Comparison of ENCODE assay signal across 19 cellular contexts in genomic region chr1:201911827-201912571, GRCh38. TPM values are rescaled to one million over a fixed set of nuclear protein-coding genes. Genes with fewer than 3 reads are reported as not detected.
DNase-seq lines count a peak whose midpoint lies in the region; ATAC-seq, FAIRE-seq and TF ChIP-seq lines count a peak whose summit lies in the region.
"Had no signal": no experiment of that assay in that cellular context is flagged by ENCODE, and none has a peak within 500 bp of the region (broad histone marks: within the 10 kb centered on the region; RNA-seq: fewer than 3 reads in every experiment).

No MANE protein-coding gene starts in this region.

- no peak for ATAC-seq in psoas muscle
- ATAC-seq in aorta (ENCODE audit: low FRiP score): no peak
- ATAC-seq: activated CD4-positive, CD25-positive, alpha-beta regulatory T cell treated with anti-CD3 and anti-CD28 coated beads, Interleukin-2, amount 50 U/mL, for 24 hours; lower lobe of right lung; naive thymus-derived CD8-positive, alpha-beta T cell had no signal

- no peaks in the 10 kb centered on the region for H3K23me2 ChIP-seq in H1 (ENCODE audit: low read depth, low read length)

- H4K91ac ChIP-seq in H1 (replicated peaks; ENCODE audit: insufficient read length, low read length): no peak overlapping the region

- H3K27me3 ChIP-seq in cardiac muscle cell: no peaks in the 10 kb centered on the region
- no peaks in the 10 kb centered on the region; a peak in 1 of 7 replicates for H3K27me3 ChIP-seq in H1 (replicated peaks in 1 of 4; ENCODE audit: control insufficient read depth in 3 of 4, extremely low read depth in 1 of 4, insufficient read depth in 3 of 4, low read length in 3 of 4)
- no peaks in the 10 kb centered on the region for H3K27me3 ChIP-seq in psoas muscle (ENCODE audit: insufficient read depth in 3 of 3, low read length in 2 of 3)
- no peaks in the 10 kb centered on the region for H3K27me3 ChIP-seq in aorta (ENCODE audit: control insufficient read depth in 1 of 2, insufficient read depth in 2 of 2, low read length in 1 of 2)

- peak overlapping the region; percentile 11 to 13; a peak in 2 of 4 replicates for H3K4me2 ChIP-seq in H1 (ENCODE audit: insufficient read depth in 1 of 2, low read depth in 2 of 2, low read length in 2 of 2)

- H3K9me3 ChIP-seq in cardiac muscle cell (ENCODE audit: low read depth): no peaks in the 10 kb centered on the region
- H3K9me3 ChIP-seq in H1 (ENCODE audit: insufficient read depth in 2 of 2, low read depth in 1 of 2, low read length in 1 of 2): no peaks in the 10 kb centered on the region
- H3K9me3 ChIP-seq in psoas muscle: no peaks in the 10 kb centered on the region
- no peaks in the 10 kb centered on the region for H3K9me3 ChIP-seq in aorta (ENCODE audit: control insufficient read depth, low read length)
- H3K9me3 ChIP-seq: lower lobe of right lung had no signal

- H2BK12ac ChIP-seq in H1 (ENCODE audit: low read depth, low read length): no peak overlapping the region

- no peak overlapping the region for H3K14ac ChIP-seq in H1 (ENCODE audit: insufficient read length)

- no peak overlapping the region for H3K9ac ChIP-seq in H1 (replicated peaks in 1 of 4; ENCODE audit: extremely low read depth in 1 of 4, low read depth in 3 of 4, low read length in 3 of 4)

- no peak overlapping the region for H3K4me3 ChIP-seq in cardiac muscle cell
- H3K4me3 ChIP-seq in H1 (ENCODE audit: extremely low read depth in 1 of 4, insufficient read depth in 2 of 4, low read depth in 3 of 4, low read length in 4 of 4): no peak overlapping the region; a peak in 2 of 8 replicates
- H3K4me3 ChIP-seq in psoas muscle: no peak overlapping the region
- H3K4me3 ChIP-seq in aorta (ENCODE audit: low read length in 2 of 2): no peak overlapping the region
- H3K4me3 ChIP-seq: lower lobe of right lung had no signal

- TF ChIP-seq POLR2A in H1 (IDR thresholded peaks at IDR 0.05; ENCODE audit: control extremely low read depth in 1 of 2, low read depth in 2 of 2, low read length in 2 of 2): no peak

- H3K18ac ChIP-seq in H1 (ENCODE audit: extremely low read depth, low read length): no peak overlapping the region

- CTCF ChIA-PET in H1 (lab: Charles Lee; ENCODE audit: partially characterized antibody): interaction anchor here (1.8 to 12.4 kb wide), 5 partner anchors 10 to 88 kb away, joined by 8 to 147 read pairs (median 10); no protein-coding TSS in a partner anchor

- POLR2A ChIA-PET in H1 (lab: Charles Lee; ENCODE audit: partially characterized antibody): interaction anchor here (0.7 to 1.3 kb wide), 2 partner anchors 18 to 33 kb away, joined by 3 to 4 read pairs; no protein-coding TSS in a partner anchor

- no peak for TF ChIP-seq EP300 in H1 (IDR thresholded peaks at IDR 0.05; ENCODE audit: borderline replicate concordance in 1 of 2, low read depth in 2 of 2, low read length in 2 of 2)

- no peaks in the 10 kb centered on the region for H3K79me2 ChIP-seq in H1 (ENCODE audit: control insufficient read depth in 1 of 2, insufficient read depth in 2 of 2, low read length in 2 of 2)

- DNase-seq in cardiac muscle cell (ENCODE audit: low read depth in 1 of 2, low spot score in 1 of 2) (no peak), cardiac septum (ENCODE audit: low spot score) (no peak), H1 (ENCODE audit: low read depth in 1 of 2, low spot score in 2 of 2) (no peak), psoas muscle (no peak), aorta (no peak), COLO829 (ENCODE audit: low spot score) (no peak), GM20000 (ENCODE audit: low spot score) (no peak)
- no peak for DNase-seq in activated effector memory CD4-positive, alpha-beta T cell treated with anti-CD3 and anti-CD28 coated beads, Interleukin-2, amount 50 U/mL, for 16 hours
- DNase-seq: activated gamma-delta T cell; CD4-positive, alpha-beta memory T cell; cortex of kidney; DND-41; Karpas-422; lower lobe of right lung; naive thymus-derived CD8-positive, alpha-beta T cell; NCI-H446; retina; SHP77 treated with DMSO at 0.1 percent for 48 hours had no signal

- TF ChIP-seq RAD21 in H1 (IDR thresholded peaks at IDR 0.05 in 1 of 2, conservative IDR thresholded peaks at IDR 0.05 in 1 of 2; ENCODE audit: low read depth in 2 of 2, low read length in 2 of 2): no peak

- H4K20me1 ChIP-seq in H1 (replicated peaks in 1 of 2; ENCODE audit: control insufficient read depth in 1 of 2, insufficient read depth in 2 of 2, low read length in 2 of 2): no peaks in the 10 kb centered on the region

- H2BK20ac ChIP-seq in H1 (ENCODE audit: low read length): no peak overlapping the region

- no peak overlapping the region for H2AFZ ChIP-seq in H1 (ENCODE audit: low read length)

- H4K8ac ChIP-seq in H1 (ENCODE audit: extremely low read depth, insufficient read depth, low read length): no peak overlapping the region

- intact Hi-C loops in cardiac septum (cut with DNase I): no loop called here
- intact Hi-C loops in psoas muscle (cut with DNase I): no loop called here
- intact Hi-C loops in aorta (cut with DNase I): no loop called here

- H4K5ac ChIP-seq in H1 (ENCODE audit: insufficient read length, low read depth, low read length): no peak overlapping the region

- peak; percentile 13 for FAIRE-seq in H1 (lab: Jason Lieb, UNC)

- H3K27ac ChIP-seq in cardiac muscle cell (peak overlapping the region; percentile 54), H1 (ENCODE audit: low read depth, low read length) (0 out of 2 replicates have a peak overlapping the region, but pooled peaks have one; percentile 11), psoas muscle (peak overlapping the region; percentile 2), aorta (ENCODE audit: low read depth in 1 of 2, low read length in 2 of 2) (peak overlapping the region; percentile 51 to 95)
- H3K27ac ChIP-seq: lower lobe of right lung had no signal

- no peak overlapping the region; the same call in 1 of the 2 replicates for H2BK15ac ChIP-seq in H1 (ENCODE audit: low read length)

- H3K4me1 ChIP-seq in cardiac muscle cell (ENCODE audit: low read depth) (peaks cover 50% of the 10 kb centered on the region), H1 (replicated peaks in 1 of 4; ENCODE audit: control insufficient read depth in 3 of 4, insufficient read depth in 4 of 4, low read length in 3 of 4) (peaks cover 0 to 4% (median 1%) of the 10 kb centered on the region in 4 experiments; a peak in 5 of 7 replicates), psoas muscle (peaks cover 27% of the 10 kb centered on the region), aorta (ENCODE audit: control insufficient read depth in 1 of 2, insufficient read depth in 2 of 2, low read length in 2 of 2) (peaks cover 0 to 11% of the 10 kb centered on the region in 2 donors)

- no peak overlapping the region for H3K23ac ChIP-seq in H1 (ENCODE audit: insufficient read length)

- no peaks in the 10 kb centered on the region for H3K36me3 ChIP-seq in cardiac muscle cell
- H3K36me3 ChIP-seq in H1 (ENCODE audit: control insufficient read depth in 2 of 4, insufficient read depth in 4 of 4, low read length in 3 of 4): no peaks in the 10 kb centered on the region
- peaks cover 0 to 4% of the 10 kb centered on the region in 2 donors for H3K36me3 ChIP-seq in psoas muscle (ENCODE audit: insufficient read depth in 1 of 2, low read depth in 1 of 2)
- H3K36me3 ChIP-seq in aorta (ENCODE audit: control insufficient read depth in 1 of 2, insufficient read depth in 2 of 2, low read length in 1 of 2): peaks cover 2 to 12% of the 10 kb centered on the region in 2 donors
- H3K36me3 ChIP-seq: lower lobe of right lung had no signal

- H3K4ac ChIP-seq in H1 (replicated peaks; ENCODE audit: insufficient read length, low read depth, low read length): no peak overlapping the region

- no peak overlapping the region for H2AK5ac ChIP-seq in H1 (ENCODE audit: low read depth, low read length)

- no peaks in the 10 kb centered on the region for H3K79me1 ChIP-seq in H1 (ENCODE audit: low read depth, low read length)

- H2BK5ac ChIP-seq in H1 (ENCODE audit: low read depth, low read length): no peak overlapping the region

- TF ChIP-seq CTCF in cardiac muscle cell (IDR thresholded peaks at IDR 0.05; ENCODE audit: low read depth, low read length) (no peak), H1 (IDR thresholded peaks at IDR 0.05; ENCODE audit: control extremely low read depth in 1 of 3, insufficient read depth in 1 of 3, low read depth in 1 of 3, low read length in 3 of 3) (no peak), psoas muscle (IDR thresholded peaks at IDR 0.05) (no peak), GM20000 (IDR thresholded peaks at IDR 0.05; ENCODE audit: extremely low read depth, missing control alignments) (no peak)

- no peak overlapping the region for H3K56ac ChIP-seq in H1 (replicated peaks; ENCODE audit: insufficient read length, low read depth, low read length)

- 75% methylated on average over 4 of the region's 4 CpGs; no CpG with 5 or more reads in 1 of the 2 experiments for WGBS in H1 (ENCODE audit: extremely low coverage in 1 of 2, insufficient coverage in 1 of 2, insufficient read length in 1 of 2, insufficient replicate concordance in 2 of 2, low coverage in 1 of 2, low lambda C conversion rate in 2 of 2, missing lambda C conversion rate in 1 of 2), 2 experiments
- WGBS in psoas muscle, 3 donors: 61 to 77% (median 66%) methylated on average over 4 of the region's 4 CpGs
- WGBS in aorta, 2 donors: 18 to 22% methylated on average over 4 of the region's 4 CpGs

- H2BK120ac ChIP-seq in H1 (replicated peaks; ENCODE audit: low read depth, low read length): no peak overlapping the region

RNA-seq across cellular contexts. Expression of gene SHISA4, which starts 23.3 kb away (rescaled TPM):
- 14.3 and 21.9 TPM in 2 replicates for total RNA-seq in cardiac muscle cell
- polyA plus RNA-seq in cardiac muscle cell: 22.8 and 24.3 TPM in 2 replicates
- total RNA-seq in cardiac septum: 123 TPM
- 7.8 and 9.0 TPM in 2 replicates for total RNA-seq in H1 (2021; fragmentation: NEBNext Ultra II Directional; extraction: Animal tissue kit (Norgen Biotek cat#: 25700))
- 28.9 and 36.0 TPM in 2 replicates for polyA plus RNA-seq in H1 (2011; rRNA removed)
- polyA plus RNA-seq in H1 (2011; cell fraction: cytosol; rRNA removed): 17.8 TPM
- polyA plus RNA-seq in H1 (2011; cell fraction: nucleus; rRNA removed): 22.1 TPM
- polyA plus RNA-seq in H1 (2012, experiment 1 of 2): 5.1 to 13.0 TPM (median 12.0 TPM) in 4 replicates
- polyA plus RNA-seq in H1 (2012, experiment 2 of 2): 15.8 TPM
- 8.7 TPM for polyA plus RNA-seq in H1 (2013, experiment 1 of 2)
- 9.9 TPM for polyA plus RNA-seq in H1 (2013, experiment 2 of 2)
- polyA minus RNA-seq in H1 (2011; rRNA and poly(A)+ RNA removed): 7.3 and 7.7 TPM in 2 replicates
- 5.1 TPM for polyA minus RNA-seq in H1 (2011; cell fraction: cytosol; rRNA and poly(A)+ RNA removed)
- 2.7 TPM for polyA minus RNA-seq in H1 (2011; cell fraction: nucleus; rRNA and poly(A)+ RNA removed)
- total RNA-seq in psoas muscle: 100 to 1,000 TPM; 105 to 157 (median 137) TPM
- 100 to 1,000 TPM in 2 of 3 donors, 10 to 100 TPM in 1; 74.8 to 264 (median 151) TPM for polyA plus RNA-seq in psoas muscle
- 10 to 100 TPM; 30.6 to 39.9 TPM for total RNA-seq in aorta
- polyA plus RNA-seq in aorta: 10 to 100 TPM; 76.1 to 93.1 TPM
- polyA plus RNA-seq: naive thymus-derived CD8-positive, alpha-beta T cell had no signal

RNA-seq across cellular contexts. Expression of gene LMOD1, which starts 34.3 kb away (rescaled TPM):
- total RNA-seq in cardiac muscle cell (48.3 and 75.6 TPM in 2 replicates), cardiac septum (9.6 TPM), psoas muscle (10 to 100 TPM; 12.8 to 45.4 (median 24.6) TPM), aorta (100 to 1,000 TPM; 347 to 469 TPM)
- polyA plus RNA-seq in cardiac muscle cell (27.4 and 47.9 TPM in 2 replicates), H1 (2011; rRNA removed) (0.77 and 1.3 TPM in 2 replicates), psoas muscle (10 to 100 TPM in 2 of 3 donors, 1 to 10 TPM in 1; 4.9 to 15.5 (median 11.4) TPM), aorta (100 to 1,000 TPM; 368 to 601 TPM)
- 0.82 and 1.4 TPM in 2 replicates for total RNA-seq in H1 (2021; fragmentation: NEBNext Ultra II Directional; extraction: Animal tissue kit (Norgen Biotek cat#: 25700))
- 1.4 TPM for polyA plus RNA-seq in H1 (2011; cell fraction: cytosol; rRNA removed)
- polyA plus RNA-seq in H1 (2011; cell fraction: nucleus; rRNA removed): 2.4 TPM
- polyA plus RNA-seq in H1 (2012, experiment 1 of 2): 1.6 to 1.8 TPM (median 1.6 TPM) in 4 replicates
- 0.73 TPM for polyA plus RNA-seq in H1 (2012, experiment 2 of 2)
- 0.77 TPM for polyA plus RNA-seq in H1 (2013, experiment 1 of 2)
- 0.61 TPM for polyA plus RNA-seq in H1 (2013, experiment 2 of 2)
- polyA minus RNA-seq in H1 (2011; rRNA and poly(A)+ RNA removed): 2.2 and 3.1 TPM in 2 replicates
- polyA minus RNA-seq in H1 (2011; cell fraction: cytosol; rRNA and poly(A)+ RNA removed): 0.73 TPM
- 2.1 TPM for polyA minus RNA-seq in H1 (2011; cell fraction: nucleus; rRNA and poly(A)+ RNA removed)
- total RNA-seq: CD4-positive, alpha-beta memory T cell; naive thymus-derived CD8-positive, alpha-beta T cell had no signal
- polyA plus RNA-seq: CD4-positive, alpha-beta memory T cell; naive thymus-derived CD8-positive, alpha-beta T cell had no signal

RNA-seq across cellular contexts. Expression of gene TIMM17A, which starts 43.3 kb away (rescaled TPM):
- total RNA-seq in cardiac muscle cell (32.9 and 37.4 TPM in 2 replicates), cardiac septum (79.1 TPM), psoas muscle (100 to 1,000 TPM in 1 of 4 donors, 10 to 100 TPM in 3; 45.4 to 132 (median 68.4) TPM), aorta (10 to 100 TPM; 29.2 to 48.8 TPM)
- polyA plus RNA-seq in cardiac muscle cell (88.7 and 110 TPM in 2 replicates), H1 (2011; rRNA removed) (15.9 and 30.3 TPM in 2 replicates), psoas muscle (100 to 1,000 TPM in 2 of 3 donors, 10 to 100 TPM in 1; 79.6 to 176 (median 163) TPM), aorta (10 to 100 TPM; 34.4 to 77.4 TPM)
- total RNA-seq in H1 (2021; fragmentation: NEBNext Ultra II Directional; extraction: Animal tissue kit (Norgen Biotek cat#: 25700)): 54.3 and 57.1 TPM in 2 replicates
- polyA plus RNA-seq in H1 (2011; cell fraction: cytosol; rRNA removed): 35.4 TPM
- 14.3 TPM for polyA plus RNA-seq in H1 (2011; cell fraction: nucleus; rRNA removed)
- 37.6 to 47.3 TPM (median 42.5 TPM) in 4 replicates for polyA plus RNA-seq in H1 (2012, experiment 1 of 2)
- 7.9 TPM for polyA plus RNA-seq in H1 (2012, experiment 2 of 2)
- polyA plus RNA-seq in H1 (2013, experiment 1 of 2): 30.7 TPM
- 32.7 TPM for polyA plus RNA-seq in H1 (2013, experiment 2 of 2)
- 19.5 and 29.5 TPM in 2 replicates for polyA minus RNA-seq in H1 (2011; rRNA and poly(A)+ RNA removed)
- polyA minus RNA-seq in H1 (2011; cell fraction: cytosol; rRNA and poly(A)+ RNA removed): 11.4 TPM
- 17.0 TPM for polyA minus RNA-seq in H1 (2011; cell fraction: nucleus; rRNA and poly(A)+ RNA removed)

Comparison
In these comparisons a context has a peak if more than half of its experiments do, and no peak if none do; other contexts are left out.
1. H3K27ac ChIP-seq: peak in every context shown above with its lines; median percentile 73 in aorta; 54 in cardiac muscle cell; 11 in H1; 2 in psoas muscle.